Comparison of ENCODE assay signal across 1 cellular context in the genomic region with DNA sequence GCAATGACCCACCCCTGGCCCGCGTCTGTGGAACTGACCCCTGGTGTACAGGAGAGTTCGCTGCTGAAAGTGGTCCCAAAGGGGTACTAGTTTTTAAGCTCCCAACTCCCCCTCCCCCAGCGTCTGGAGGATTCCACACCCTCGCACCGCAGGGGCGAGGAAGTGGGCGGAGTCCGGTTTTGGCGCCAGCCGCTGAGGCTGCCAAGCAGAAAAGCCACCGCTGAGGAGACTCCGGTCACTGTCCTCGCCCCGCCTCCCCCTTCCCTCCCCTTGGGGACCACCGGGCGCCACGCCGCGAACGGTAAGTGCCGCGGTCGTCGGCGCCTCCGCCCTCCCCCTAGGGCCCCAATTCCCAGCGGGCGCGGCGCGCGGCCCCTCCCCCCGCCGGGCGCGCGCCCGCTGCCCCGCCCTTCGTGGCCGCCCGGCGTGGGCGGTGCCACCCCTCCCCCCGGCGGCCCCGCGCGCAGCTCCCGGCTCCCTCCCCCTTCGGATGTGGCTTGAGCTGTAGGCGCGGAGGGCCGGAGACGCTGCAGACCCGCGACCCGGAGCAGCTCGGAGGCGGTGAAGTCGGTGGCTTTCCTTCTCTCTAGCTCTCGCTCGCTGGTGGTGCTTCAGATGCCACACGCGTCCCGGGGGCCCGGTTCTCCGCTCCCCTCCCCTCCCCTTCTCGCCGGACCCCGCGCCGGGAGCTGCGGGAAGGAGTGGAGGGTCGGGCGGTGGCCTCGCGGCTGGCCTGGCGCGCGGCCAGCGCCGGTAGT.
A peak's percentile ranks its signal among the peaks of the same experiment; 100 is the strongest.
TF ChIP-seq lines count a peak whose summit lies in the region.

TSS of gene CBX3 (plus strand) at position 485 of the 758 bp plus-strand sequence. CDS start 1,254 bp downstream, outside the sequence.

TF ChIP-seq in HEK293, 187 proteins besides CTCF, POLR2A, EP300 and RAD21 (continued from another document and continues in another):
- TF ChIP-seq ZNF692 (tag by site-specific recombination; IDR thresholded peaks at IDR 0.05), result peak; percentile 55
- no peak for TF ChIP-seq ZNF776 (tag by site-specific recombination; IDR thresholded peaks at IDR 0.05; ENCODE audit: borderline replicate concordance)
- peak; percentile 48; the same call in 1 of the 2 replicates for TF ChIP-seq ZNF341 (tag by site-specific recombination; IDR thresholded peaks at IDR 0.05; ENCODE audit: low read depth)
- TF ChIP-seq ZNF560 (tag by site-specific recombination; IDR thresholded peaks at IDR 0.05; ENCODE audit: borderline replicate concordance), result no peak
- TF ChIP-seq MEIS1 (CRISPR knock-in tag; IDR thresholded peaks at IDR 0.05; ENCODE audit: borderline replicate concordance), result no peak
- TF ChIP-seq ZNF530 (tag by site-specific recombination; IDR thresholded peaks at IDR 0.05; ENCODE audit: low read depth), result no peak
- no peak for TF ChIP-seq ZNF626 (tag by site-specific recombination; IDR thresholded peaks at IDR 0.05)
- TF ChIP-seq TCF7L2 (IDR thresholded peaks at IDR 0.05; ENCODE audit: borderline replicate concordance, low read depth, low read length), result no peak
- no peak for TF ChIP-seq ZNF354C (tag by site-specific recombination; IDR thresholded peaks at IDR 0.05; ENCODE audit: borderline replicate concordance, low read depth)
- TF ChIP-seq BCL11B (tag by site-specific recombination; IDR thresholded peaks at IDR 0.05; ENCODE audit: low read depth), result peak; percentile 85
- peak; percentile 80; the same call in 1 of the 2 replicates for TF ChIP-seq PATZ1 (tag by site-specific recombination; IDR thresholded peaks at IDR 0.05)
- peak; percentile 95 for TF ChIP-seq KLF8 (tag by site-specific recombination; IDR thresholded peaks at IDR 0.05)
- TF ChIP-seq, protein P1, sequence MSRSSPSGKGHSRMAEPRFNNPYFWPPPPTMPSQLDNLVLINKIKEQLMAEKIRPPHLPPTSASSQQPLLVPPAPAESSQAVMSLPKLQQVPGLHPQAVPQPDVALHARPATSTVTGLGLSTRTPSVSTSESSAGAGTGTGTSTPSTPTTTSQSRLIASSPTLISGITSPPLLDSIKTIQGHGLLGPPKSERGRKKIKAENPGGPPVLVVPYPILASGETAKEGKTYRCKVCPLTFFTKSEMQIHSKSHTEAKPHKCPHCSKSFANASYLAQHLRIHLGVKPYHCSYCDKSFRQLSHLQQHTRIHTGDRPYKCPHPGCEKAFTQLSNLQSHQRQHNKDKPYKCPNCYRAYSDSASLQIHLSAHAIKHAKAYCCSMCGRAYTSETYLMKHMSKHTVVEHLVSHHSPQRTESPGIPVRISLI (tag by site-specific recombination; IDR thresholded peaks at IDR 0.05), result no peak
- no peak for TF ChIP-seq ZNF623 (tag by site-specific recombination; IDR thresholded peaks at IDR 0.05)
- TF ChIP-seq ZNF555 (tag by site-specific recombination; conservative IDR thresholded peaks at IDR 0.05), result no peak
- no peak; the same call in 1 of the 2 replicates for TF ChIP-seq ZBTB11 (tag by site-specific recombination; conservative IDR thresholded peaks at IDR 0.05; ENCODE audit: low read depth)
- no peak; the same call in 1 of the 2 replicates for TF ChIP-seq ZNF391 (tag by site-specific recombination; IDR thresholded peaks at IDR 0.05; ENCODE audit: borderline replicate concordance, low read depth)
- TF ChIP-seq ZBTB17 (tag by site-specific recombination; IDR thresholded peaks at IDR 0.05), result no peak; the same call in 1 of the 2 replicates
- TF ChIP-seq, protein P2, sequence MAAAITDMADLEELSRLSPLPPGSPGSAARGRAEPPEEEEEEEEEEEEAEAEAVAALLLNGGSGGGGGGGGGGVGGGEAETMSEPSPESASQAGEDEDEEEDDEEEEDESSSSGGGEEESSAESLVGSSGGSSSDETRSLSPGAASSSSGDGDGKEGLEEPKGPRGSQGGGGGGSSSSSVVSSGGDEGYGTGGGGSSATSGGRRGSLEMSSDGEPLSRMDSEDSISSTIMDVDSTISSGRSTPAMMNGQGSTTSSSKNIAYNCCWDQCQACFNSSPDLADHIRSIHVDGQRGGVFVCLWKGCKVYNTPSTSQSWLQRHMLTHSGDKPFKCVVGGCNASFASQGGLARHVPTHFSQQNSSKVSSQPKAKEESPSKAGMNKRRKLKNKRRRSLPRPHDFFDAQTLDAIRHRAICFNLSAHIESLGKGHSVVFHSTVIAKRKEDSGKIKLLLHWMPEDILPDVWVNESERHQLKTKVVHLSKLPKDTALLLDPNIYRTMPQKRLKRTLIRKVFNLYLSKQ (tag by site-specific recombination; IDR thresholded peaks at IDR 0.05; ENCODE audit: borderline replicate concordance), result no peak
- TF ChIP-seq KLF10 (tag by site-specific recombination; IDR thresholded peaks at IDR 0.05), result no peak; the same call in 1 of the 2 replicates
- TF ChIP-seq ZSCAN5A (tag by site-specific recombination; IDR thresholded peaks at IDR 0.05), result no peak
- peak; percentile 90 for TF ChIP-seq ZNF561 (tag by site-specific recombination; IDR thresholded peaks at IDR 0.05; ENCODE audit: borderline replicate concordance)
- no peak for TF ChIP-seq YY2 (tag by site-specific recombination; IDR thresholded peaks at IDR 0.05)
- TF ChIP-seq SP7 (tag by site-specific recombination; IDR thresholded peaks at IDR 0.05), result peak; percentile 19; the same call in 1 of the 2 replicates
- TF ChIP-seq ZIC2 (tag by site-specific recombination; IDR thresholded peaks at IDR 0.05), result peak; percentile 71
- TF ChIP-seq, protein P3, sequence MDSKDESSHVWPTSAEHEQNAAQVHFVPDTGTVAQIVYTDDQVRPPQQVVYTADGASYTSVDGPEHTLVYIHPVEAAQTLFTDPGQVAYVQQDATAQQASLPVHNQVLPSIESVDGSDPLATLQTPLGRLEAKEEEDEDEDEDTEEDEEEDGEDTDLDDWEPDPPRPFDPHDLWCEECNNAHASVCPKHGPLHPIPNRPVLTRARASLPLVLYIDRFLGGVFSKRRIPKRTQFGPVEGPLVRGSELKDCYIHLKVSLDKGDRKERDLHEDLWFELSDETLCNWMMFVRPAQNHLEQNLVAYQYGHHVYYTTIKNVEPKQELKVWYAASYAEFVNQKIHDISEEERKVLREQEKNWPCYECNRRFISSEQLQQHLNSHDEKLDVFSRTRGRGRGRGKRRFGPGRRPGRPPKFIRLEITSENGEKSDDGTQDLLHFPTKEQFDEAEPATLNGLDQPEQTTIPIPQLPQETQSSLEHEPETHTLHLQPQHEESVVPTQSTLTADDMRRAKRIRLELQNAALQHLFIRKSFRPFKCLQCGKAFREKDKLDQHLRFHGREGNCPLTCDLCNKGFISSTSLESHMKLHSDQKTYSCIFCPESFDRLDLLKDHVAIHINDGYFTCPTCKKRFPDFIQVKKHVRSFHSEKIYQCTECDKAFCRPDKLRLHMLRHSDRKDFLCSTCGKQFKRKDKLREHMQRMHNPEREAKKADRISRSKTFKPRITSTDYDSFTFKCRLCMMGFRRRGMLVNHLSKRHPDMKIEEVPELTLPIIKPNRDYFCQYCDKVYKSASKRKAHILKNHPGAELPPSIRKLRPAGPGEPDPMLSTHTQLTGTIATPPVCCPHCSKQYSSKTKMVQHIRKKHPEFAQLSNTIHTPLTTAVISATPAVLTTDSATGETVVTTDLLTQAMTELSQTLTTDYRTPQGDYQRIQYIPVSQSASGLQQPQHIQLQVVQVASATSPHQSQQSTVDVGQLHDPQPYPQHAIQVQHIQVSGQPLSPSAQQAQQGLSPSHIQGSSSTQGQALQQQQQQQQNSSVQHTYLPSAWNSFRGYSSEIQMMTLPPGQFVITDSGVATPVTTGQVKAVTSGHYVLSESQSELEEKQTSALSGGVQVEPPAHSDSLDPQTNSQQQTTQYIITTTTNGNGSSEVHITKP (tag by site-specific recombination; IDR thresholded peaks at IDR 0.05), result peak; percentile 93
- TF ChIP-seq, protein P4, sequence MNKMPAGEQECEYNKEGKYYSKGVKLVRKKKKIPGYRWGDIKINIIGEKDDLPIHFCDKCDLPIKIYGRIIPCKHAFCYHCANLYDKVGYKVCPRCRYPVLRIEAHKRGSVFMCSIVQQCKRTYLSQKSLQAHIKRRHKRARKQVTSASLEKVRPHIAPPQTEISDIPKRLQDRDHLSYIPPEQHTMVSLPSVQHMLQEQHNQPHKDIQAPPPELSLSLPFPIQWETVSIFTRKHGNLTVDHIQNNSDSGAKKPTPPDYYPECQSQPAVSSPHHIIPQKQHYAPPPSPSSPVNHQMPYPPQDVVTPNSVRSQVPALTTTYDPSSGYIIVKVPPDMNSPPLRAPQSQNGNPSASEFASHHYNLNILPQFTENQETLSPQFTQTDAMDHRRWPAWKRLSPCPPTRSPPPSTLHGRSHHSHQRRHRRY (tag by site-specific recombination; IDR thresholded peaks at IDR 0.05), result no peak
- peak; percentile 76 for TF ChIP-seq SP3 (tag by site-specific recombination; IDR thresholded peaks at IDR 0.05)
- no peak; the same call in 1 of the 2 replicates for TF ChIP-seq ZNF18 (tag by site-specific recombination; IDR thresholded peaks at IDR 0.05)
- no peak for TF ChIP-seq ZBTB21 (tag by site-specific recombination; IDR thresholded peaks at IDR 0.05)
- TF ChIP-seq BCL11A (tag by site-specific recombination; IDR thresholded peaks at IDR 0.05; ENCODE audit: low read depth), result 0 out of 2 replicates have a peak, but pooled peaks have one; percentile 66
- TF ChIP-seq ZNF501 (tag by site-specific recombination; IDR thresholded peaks at IDR 0.05), result peak; percentile 19
- 0 out of 2 replicates have a peak, but pooled peaks have one; percentile 2 for TF ChIP-seq ZNF654 (tag by site-specific recombination; IDR thresholded peaks at IDR 0.05; ENCODE audit: low read depth)
- peak; percentile 92 for TF ChIP-seq KLF7 (tag by site-specific recombination; IDR thresholded peaks at IDR 0.05; ENCODE audit: borderline replicate concordance)
- TF ChIP-seq ZNF585B (tag by site-specific recombination; IDR thresholded peaks at IDR 0.05), result no peak
- no peak for TF ChIP-seq ZNF510 (tag by site-specific recombination; IDR thresholded peaks at IDR 0.05; ENCODE audit: insufficient replicate concordance)
